In the genomic region with DNA sequence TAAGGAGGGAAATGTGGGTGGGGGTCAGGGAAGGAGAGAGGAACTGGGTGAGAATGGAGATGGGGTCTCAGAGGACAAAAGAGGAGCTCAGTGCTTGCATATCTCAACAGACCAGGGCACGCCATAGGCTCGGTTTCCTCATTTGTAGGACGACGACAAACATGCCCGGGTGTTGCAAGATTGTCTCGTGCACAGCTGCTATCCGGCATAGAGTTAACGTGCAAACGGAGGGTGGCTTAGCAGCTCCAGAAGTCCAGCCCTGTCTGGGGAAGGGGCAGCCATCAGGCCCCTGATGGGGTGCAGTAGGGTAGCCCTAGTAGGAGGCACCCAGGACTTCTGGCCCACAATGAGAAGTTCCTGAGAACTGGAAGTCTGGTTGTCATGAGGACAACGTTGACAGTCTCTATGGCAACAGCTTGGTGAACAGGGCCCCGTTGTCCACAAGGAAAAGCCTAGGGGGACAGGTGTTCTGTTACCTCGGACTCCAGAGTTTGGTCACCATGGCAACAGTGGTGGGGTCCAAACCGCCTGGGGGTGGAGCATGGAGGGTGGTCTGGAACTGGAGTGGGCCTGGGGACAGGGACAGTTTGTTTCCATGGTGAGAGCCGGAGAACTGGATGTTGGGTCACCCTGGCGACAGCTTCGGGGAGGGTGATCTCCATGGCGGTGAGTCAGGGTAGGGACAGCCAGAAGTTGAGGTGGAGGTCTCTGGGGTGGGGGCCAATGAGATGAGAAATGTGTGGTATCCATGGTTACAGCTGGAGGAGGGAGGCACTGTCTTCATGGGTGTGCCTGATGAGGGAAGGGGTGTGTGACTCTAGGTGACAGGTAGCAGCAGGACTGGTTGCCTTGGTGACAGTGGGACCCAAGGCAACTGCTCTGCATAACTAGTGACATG, we compare ENCODE assay signal across 19 cellular contexts. TPM values are rescaled to one million over a fixed set of nuclear protein-coding genes. Genes with fewer than 3 reads are reported as not detected.
DNase-seq lines count a peak whose midpoint lies in the region.
"Had no signal": no experiment of that assay in that cellular context is flagged by ENCODE, and none has a peak within 500 bp of the region (broad histone marks: within the 10 kb centered on the region; RNA-seq: fewer than 3 reads in every experiment).

No MANE protein-coding gene starts in this region.

- no peak overlapping the region for H3K4me3 ChIP-seq in effector memory CD4-positive, alpha-beta T cell (ENCODE audit: insufficient read depth, low read depth, low read length, poor library complexity, severe bottlenecking)
- H3K4me3 ChIP-seq: body of pancreas, GM12878, SJSA1, upper lobe of left lung had no signal

- H3K9me3 ChIP-seq in effector memory CD4-positive, alpha-beta T cell (ENCODE audit: control insufficient read depth, low read length), result no peaks in the 10 kb centered on the region
- H3K9me3 ChIP-seq: body of pancreas, Caco-2, SJSA1 had no signal

- peaks cover 6% of the 10 kb centered on the region for H3K27me3 ChIP-seq in effector memory CD4-positive, alpha-beta T cell (replicated peaks; ENCODE audit: control insufficient read depth, insufficient read depth, low read length, poor library complexity, severe bottlenecking)

- H3K27ac ChIP-seq in effector memory CD4-positive, alpha-beta T cell (ENCODE audit: insufficient read depth, low read length, poor library complexity, severe bottlenecking), result no peak overlapping the region
- H3K27ac ChIP-seq: 22Rv1, body of pancreas, SJSA1, upper lobe of left lung had no signal

- H3K4me1 ChIP-seq in effector memory CD4-positive, alpha-beta T cell (ENCODE audit: control insufficient read depth, insufficient read depth, low read length, poor library complexity, severe bottlenecking), result peaks cover 7% of the 10 kb centered on the region
- H3K4me1 ChIP-seq: body of pancreas, Caco-2, SJSA1 had no signal

- DNase-seq in DMS 273 (lab: John Stamatoyannopoulos, UW; ENCODE audit: unreplicated experiment) (peak; percentile 75), DMS 273 treated with DMSO at 0.1 percent for 48 hours (lab: John Stamatoyannopoulos, UW) (no peak), M059J (ENCODE audit: low read depth) (peak; percentile 51), SIG-M5 (lab: John Stamatoyannopoulos, UW) (peak; percentile 49), left kidney (ENCODE audit: low read depth, low spot score) (peak; percentile 79), activated gamma-delta T cell (lab: John Stamatoyannopoulos, UW) (no peak), NCI-H1436 treated with DMSO at 0.1 percent for 48 hours (lab: John Stamatoyannopoulos, UW) (no peak)
- no peak for DNase-seq in effector memory CD4-positive, alpha-beta T cell
- DNase-seq: GOT3, IMR-90, occipital lobe, upper lobe of left lung had no signal

- H3K36me3 ChIP-seq in effector memory CD4-positive, alpha-beta T cell (ENCODE audit: control insufficient read depth, insufficient read depth, low read length), result no peaks in the 10 kb centered on the region
- H3K36me3 ChIP-seq: SJSA1, upper lobe of left lung had no signal

RNA-seq across cellular contexts. Expression of a gene that starts 16.8 kb away (rescaled TPM):
- not detected in 2 replicates for total RNA-seq in M059J (2014; rRNA removed; shearing (Covaris generic))
- total RNA-seq: activated T-helper 1 cell treated with anti-CD3 and anti-CD28 coated beads, Interleukin-12 subunit alpha, Interleukin-12 subunit beta, Interleukin-2, Interleukin-4 antibody, amounts not matched to agents 30 ng/mL and 10 ng/mL and 1 ng/mL, durations not matched to agents 14 hours and 24 hours and 36 hours; body of pancreas; occipital lobe had no signal

RNA-seq across cellular contexts. Expression of a gene that starts 44.6 kb away (rescaled TPM):
- not detected in 2 replicates for total RNA-seq in M059J (2014; rRNA removed; shearing (Covaris generic))
- total RNA-seq: activated T-helper 1 cell treated with anti-CD3 and anti-CD28 coated beads, Interleukin-12 subunit alpha, Interleukin-12 subunit beta, Interleukin-2, Interleukin-4 antibody, amounts not matched to agents 30 ng/mL and 10 ng/mL and 1 ng/mL, durations not matched to agents 14 hours and 24 hours and 36 hours; body of pancreas; Caco-2; IMR-90; liver; SJSA1 had no signal

RNA-seq across cellular contexts. Expression of a gene that starts 53.1 kb away (rescaled TPM):
- total RNA-seq in M059J (2014; rRNA removed; shearing (Covaris generic)), result 22.6 and 29.4 TPM in 2 replicates

Comparison
In these comparisons a context has a peak if more than half of its experiments do, and no peak if none do; other contexts are left out.
1. DNase-seq: peak in DMS 273 (single experiment), M059J (single experiment), SIG-M5 (single experiment) and left kidney (single experiment); none in DMS 273 treated with DMSO at 0.1 percent for 48 hours (single experiment), activated gamma-delta T cell (single experiment), NCI-H1436 treated with DMSO at 0.1 percent for 48 hours (single experiment) and effector memory CD4-positive, alpha-beta T cell (0 of 3).